Comparison of ENCODE assay signal across 15 cellular contexts in genomic region chr14:96905825-96906224, GRCh38.
DNase-seq lines count a peak whose midpoint lies in the region; ATAC-seq and TF ChIP-seq lines count a peak whose summit lies in the region.
"Had no signal": no experiment of that assay in that cellular context is flagged by ENCODE, and none has a peak within 500 bp of the region (broad histone marks: within the 10 kb centered on the region; RNA-seq: fewer than 3 reads in every experiment).

No MANE protein-coding gene starts in this region.

- TF ChIP-seq CTCF in AG09319 (IDR thresholded peaks at IDR 0.05; ENCODE audit: low read depth, low read length) (no peak), gastroesophageal sphincter (IDR thresholded peaks at IDR 0.05) (no peak)

- H3K4me1 ChIP-seq in Karpas-422 (ENCODE audit: low read length) (peaks cover 37% of the 10 kb centered on the region), gastroesophageal sphincter (no peaks in the 10 kb centered on the region)

- H3K9ac ChIP-seq in Karpas-422 (ENCODE audit: low read length) = no peak overlapping the region

- H3K27ac Mint-ChIP-seq in activated CD4-positive, alpha-beta T cell treated with anti-CD3 and anti-CD28 coated beads, Interleukin-2, amount 10 ng/mL, durations not matched to agents 7 days and 5 days = no peak overlapping the region
- H3K27ac Mint-ChIP-seq: activated B cell treated with CpG ODN at 0.5 μM for 24 hours, progenitor cell of endocrine pancreas had no signal

- H3K9me3 Mint-ChIP-seq in activated CD4-positive, alpha-beta T cell treated with anti-CD3 and anti-CD28 coated beads, Interleukin-2, amount 10 ng/mL, durations not matched to agents 7 days and 5 days = peaks cover 24% of the 10 kb centered on the region

- no peak overlapping the region for H3K4me3 Mint-ChIP-seq in activated CD4-positive, alpha-beta T cell treated with anti-CD3 and anti-CD28 coated beads, Interleukin-2, amount 10 ng/mL, durations not matched to agents 7 days and 5 days
- H3K4me3 Mint-ChIP-seq: activated B cell treated with CpG ODN at 0.5 μM for 24 hours had no signal

- H3K4me2 ChIP-seq in Karpas-422 (ENCODE audit: low read depth, low read length, poor library complexity, severe bottlenecking) = no peak overlapping the region

- H3K9me2 ChIP-seq in Karpas-422 (replicated peaks; ENCODE audit: insufficient read depth, low read length) = no peaks in the 10 kb centered on the region

- DNase-seq in AG09319 (ENCODE audit: extremely low read depth, low read depth) = peak; percentile 7
- DNase-seq in Karpas-422 = peak; percentile 67
- DNase-seq in SKM-1 (lab: John Stamatoyannopoulos, UW; ENCODE audit: unreplicated experiment) = peak; percentile 57
- DNase-seq in stimulated activated naive CD4-positive, alpha-beta T cell (lab: John Stamatoyannopoulos, UW) = no peak
- DNase-seq in activated CD4-positive, alpha-beta T cell treated with anti-CD3 and anti-CD28 coated beads, Interleukin-2, amount 10 ng/mL, durations not matched to agents 7 days and 5 days = no peak
- no peak for DNase-seq in NCI-H1417 treated with DMSO at 0.1 percent for 48 hours (lab: John Stamatoyannopoulos, UW)
- no peak for DNase-seq in activated gamma-delta T cell (lab: John Stamatoyannopoulos, UW)
- DNase-seq: activated B cell treated with CpG ODN at 0.5 μM for 24 hours; activated effector memory CD4-positive, alpha-beta T cell treated with Interleukin-2 at 50 U/mL for 16 hours; dorsolateral prefrontal cortex; HCEC 1CT; NCI-H1048; NCI-H446 treated with DMSO at 0.1 percent for 48 hours had no signal

- no peak overlapping the region for H2AFZ ChIP-seq in Karpas-422 (ENCODE audit: low read length)

- H3K36me3 ChIP-seq in Karpas-422 (ENCODE audit: insufficient read depth, low read length) = no peaks in the 10 kb centered on the region; the same call in 1 of the 2 replicates
- H3K36me3 ChIP-seq in gastroesophageal sphincter = no peaks in the 10 kb centered on the region

- 66 to 83% methylated on average over 2 of the region's 3 CpGs for WGBS in gastroesophageal sphincter (ENCODE audit: low coverage in 1 of 2), 2 donors

- no peaks in the 10 kb centered on the region for H4K20me1 ChIP-seq in Karpas-422 (ENCODE audit: insufficient read depth, low read depth, low read length)

- CTCF ChIA-PET in activated CD4-positive, alpha-beta T cell treated with anti-CD3 and anti-CD28 coated beads, Interleukin-2, amount 10 ng/mL, durations not matched to agents 7 days and 5 days (lab: Charles Lee) = interaction anchor here (0.5 to 1.1 kb wide), 2 partner anchors 11 to 1709 kb away, joined by 3 to 7 read pairs; no protein-coding TSS in a partner anchor

- ATAC-seq in gastroesophageal sphincter = peak; percentile 60

- H3K9me3 ChIP-seq in Karpas-422 (ENCODE audit: low read length) (peaks cover 6% of the 10 kb centered on the region), gastroesophageal sphincter (peaks cover 0 to 26% (median 0%) of the 10 kb centered on the region in 3 donors)

- H3K79me2 ChIP-seq in Karpas-422 (ENCODE audit: low read length) = no peaks in the 10 kb centered on the region

- H3K27me3 ChIP-seq in Karpas-422 (ENCODE audit: low read length) = no peaks in the 10 kb centered on the region
- no peaks in the 10 kb centered on the region for H3K27me3 ChIP-seq in gastroesophageal sphincter
- H3K27me3 ChIP-seq: dorsolateral prefrontal cortex had no signal

- no peaks in the 10 kb centered on the region for H3K27me3 Mint-ChIP-seq in activated CD4-positive, alpha-beta T cell treated with anti-CD3 and anti-CD28 coated beads, Interleukin-2, amount 10 ng/mL, durations not matched to agents 7 days and 5 days
- H3K27me3 Mint-ChIP-seq: activated B cell treated with CpG ODN at 0.5 μM for 24 hours, progenitor cell of endocrine pancreas had no signal

- H3K36me3 Mint-ChIP-seq in activated CD4-positive, alpha-beta T cell treated with anti-CD3 and anti-CD28 coated beads, Interleukin-2, amount 10 ng/mL, durations not matched to agents 7 days and 5 days (ENCODE audit: low read depth) = peaks cover 11% of the 10 kb centered on the region

- no peaks in the 10 kb centered on the region for H3K4me1 Mint-ChIP-seq in activated CD4-positive, alpha-beta T cell treated with anti-CD3 and anti-CD28 coated beads, Interleukin-2, amount 10 ng/mL, durations not matched to agents 7 days and 5 days

- POLR2A ChIA-PET in activated CD4-positive, alpha-beta T cell treated with anti-CD3 and anti-CD28 coated beads, Interleukin-2, amount 10 ng/mL, durations not matched to agents 7 days and 5 days (lab: Charles Lee) = no interaction called here

- no peak overlapping the region for H3K27ac ChIP-seq in Karpas-422 (ENCODE audit: low read length)
- no peak overlapping the region for H3K27ac ChIP-seq in gastroesophageal sphincter
- H3K27ac ChIP-seq: dorsolateral prefrontal cortex had no signal

- H3K4me3 ChIP-seq in Karpas-422 (ENCODE audit: low read length) (no peak overlapping the region), gastroesophageal sphincter (no peak overlapping the region)
- H3K4me3 ChIP-seq: dorsolateral prefrontal cortex had no signal

- TF ChIP-seq POLR2A in gastroesophageal sphincter (IDR thresholded peaks at IDR 0.05) = no peak

- no peak for TF ChIP-seq EP300 in gastroesophageal sphincter (IDR thresholded peaks at IDR 0.05)

Comparison
In these comparisons a context has a peak if more than half of its experiments do, and no peak if none do; other contexts are left out.
1. DNase-seq: peak in AG09319 (single experiment), Karpas-422 (single experiment) and SKM-1 (single experiment); none in stimulated activated naive CD4-positive, alpha-beta T cell (0 of 6), activated CD4-positive, alpha-beta T cell treated with anti-CD3 and anti-CD28 coated beads, Interleukin-2, amount 10 ng/mL, durations not matched to agents 7 days and 5 days (single experiment), NCI-H1417 treated with DMSO at 0.1 percent for 48 hours (single experiment) and activated gamma-delta T cell (single experiment).